8 cellular contexts compared by ENCODE assay signal in the genomic region with DNA sequence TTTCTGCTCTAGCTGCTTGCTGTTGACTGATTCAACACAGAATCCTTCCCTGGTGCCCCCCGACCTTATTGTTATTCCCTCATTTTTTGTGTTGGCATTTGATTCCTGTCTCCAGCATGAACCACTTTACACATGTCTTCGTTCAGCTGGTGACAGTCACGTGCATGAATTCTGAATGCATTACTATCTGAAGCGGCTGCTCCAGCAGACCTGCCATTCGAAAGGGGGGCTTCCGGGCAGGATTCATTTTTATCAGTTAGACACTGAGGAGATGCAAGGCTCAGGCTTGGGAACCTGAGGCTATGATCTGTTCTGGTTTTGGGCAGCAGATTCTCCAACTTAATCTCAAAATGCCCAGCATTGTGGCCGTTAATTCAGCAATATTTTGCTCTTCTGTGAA.
"Had no signal": no experiment of that assay in that cellular context is flagged by ENCODE, and none has a peak within 500 bp of the region (broad histone marks: within the 10 kb centered on the region; RNA-seq: fewer than 3 reads in every experiment).

No MANE protein-coding gene starts in this region.

- H3K27ac ChIP-seq: GM23248 had no signal

- H3K9ac ChIP-seq: GM23248 had no signal

- ATAC-seq: HCT116, K562 had no signal

- DNase-seq: GM23248, GOT3, H7, HFFc6, IMR-90 had no signal

- H3K4me3 ChIP-seq: GM23248, HAP-1, K562 had no signal

- H3K4me1 ChIP-seq: HAP-1 had no signal

- H3K36me3 ChIP-seq: HAP-1 had no signal

- H2AFZ ChIP-seq: GM23248 had no signal

- H3K9me3 ChIP-seq: HAP-1 had no signal
